27 cellular contexts compared by ENCODE assay signal in genomic region chr15:56459096-56459495, GRCh38.
"Had no signal": no experiment of that assay in that cellular context is flagged by ENCODE, and none has a peak within 500 bp of the region (broad histone marks: within the 10 kb centered on the region; RNA-seq: fewer than 3 reads in every experiment).

No MANE protein-coding gene starts in this region.

- H3K27ac ChIP-seq: stomach, suprapubic skin, testis, thoracic aorta, thyroid gland, tibial artery, tibial nerve, transverse colon, upper lobe of left lung, upper lobe of right lung, uterus, vagina had no signal

- FAIRE-seq: urothelium cell line had no signal

- H3K4me1 ChIP-seq: suprapubic skin, testis, thyroid gland, tibial artery, upper lobe of right lung, uterus had no signal

- DNase-seq: stimulated activated CD4-positive, alpha-beta T cell treated with anti-CD3 and anti-CD28 coated beads, Interleukin-2, amount 100 ng/mL, for 48 hours; stimulated activated CD4-positive, alpha-beta T cell treated with anti-CD3 and anti-CD28 coated beads, Interleukin-4, amount 100 ng/mL, for 1 hour; stimulated activated CD4-positive, alpha-beta T cell treated with anti-CD3 and anti-CD28 coated beads, Interleukin-4, amount 100 ng/mL, for 24 hours; stimulated activated CD4-positive, alpha-beta T cell treated with anti-CD3 and anti-CD28 coated beads, Interleukin-4, amount 100 ng/mL, for 4 hours; stimulated activated CD8-positive, alpha-beta memory T cell treated with anti-CD3 and anti-CD28 coated beads, Interleukin-4, amount 100 ng/mL, for 48 hours; stimulated activated naive B cell treated with anti-CD40 and anti-IgM and Interleukin-4, amounts not matched to agents 10 μg/mL and 1 μg/mL and 100 μg/mL, for 72 hours; stimulated activated naive CD4-positive, alpha-beta T cell; stimulated activated naive CD4-positive, alpha-beta T cell treated with Interleukin-2 at 50 U/mL for 16 hours; stimulated activated naive CD8-positive, alpha-beta T cell treated with anti-CD3 and anti-CD28 coated beads, Interleukin-15, amount 100 ng/mL, for 72 hours; stimulated activated naive CD8-positive, alpha-beta T cell treated with anti-CD3 and anti-CD28 coated beads, Interleukin-15, Interleukin-2, amounts not matched to agents 100 U/mL and 50 U/mL, for 24 hours; stomach; substantia nigra; testis; thyroid gland; tibial artery; transverse colon; trophoblast cell; upper lobe of left lung; upper lobe of right lung; uterus had no signal

- H3K4me3 ChIP-seq: stomach, suprapubic skin, testis, thoracic aorta, thyroid gland, tibial artery, tibial nerve, transverse colon, upper lobe of left lung, upper lobe of right lung, uterus, vagina had no signal

- H3K27me3 ChIP-seq: stomach, suprapubic skin, testis, thyroid gland, tibial artery, tibial nerve, transverse colon, upper lobe of left lung, upper lobe of right lung, uterus, vagina had no signal

- H3K36me3 ChIP-seq: stomach, suprapubic skin, thoracic aorta, thyroid gland, tibial artery, transverse colon, upper lobe of left lung, upper lobe of right lung, uterus, vagina had no signal

- ATAC-seq: stimulated activated effector memory CD8-positive, alpha-beta T cell treated with anti-CD3 and anti-CD28 coated beads, Interleukin-12 subunit alpha, Interleukin-12 subunit beta, amount 100 ng/mL, for 72 hours; stimulated activated memory B cell treated with anti-CD40 and anti-IgM and Interleukin-4, amounts not matched to agents 10 μg/mL and 1 μg/mL and 100 μg/mL, for 72 hours; stimulated activated naive B cell treated with anti-CD40 and anti-IgM and Interleukin-4, amounts not matched to agents 10 μg/mL and 1 μg/mL and 100 μg/mL, for 72 hours; stimulated activated naive CD8-positive, alpha-beta T cell treated with anti-CD3 and anti-CD28 coated beads, Interleukin-15, amount 100 ng/mL, for 72 hours; stimulated activated naive CD8-positive, alpha-beta T cell treated with anti-CD3 and anti-CD28 coated beads, Interleukin-15, Interleukin-2, amounts not matched to agents 100 U/mL and 50 U/mL, for 24 hours; upper lobe of right lung had no signal

- H3K9me3 ChIP-seq: stomach, suprapubic skin, testis, thoracic aorta, thyroid gland, tibial artery, tibial nerve, transverse colon, upper lobe of left lung, upper lobe of right lung, uterus, vagina had no signal
